Comparison of ENCODE assay signal across 17 cellular contexts in genomic region chr7:141430426-141431142, GRCh38.
DNase-seq lines count a peak whose midpoint lies in the region; ATAC-seq and TF ChIP-seq lines count a peak whose summit lies in the region.
"Had no signal": no experiment of that assay in that cellular context is flagged by ENCODE, and none has a peak within 500 bp of the region (broad histone marks: within the 10 kb centered on the region; RNA-seq: fewer than 3 reads in every experiment).

No MANE protein-coding gene starts in this region.

- no peaks in the 10 kb centered on the region for H3K9me2 ChIP-seq in OCI-LY7 (ENCODE audit: insufficient read depth, low read length)

- ATAC-seq in left colon: no peak
- ATAC-seq: upper lobe of right lung had no signal

- no peaks in the 10 kb centered on the region for H3K4me1 ChIP-seq in OCI-LY7 (ENCODE audit: insufficient read depth, low read length, poor library complexity, severe bottlenecking)
- H3K4me1 ChIP-seq: breast epithelium, upper lobe of right lung had no signal

- H3K36me3 ChIP-seq in OCI-LY7 (ENCODE audit: insufficient read depth, low read length): no peaks in the 10 kb centered on the region
- H3K36me3 ChIP-seq: breast epithelium, upper lobe of right lung had no signal

- CTCF ChIA-PET in OCI-LY7 (lab: Charles Lee; ENCODE audit: unreplicated experiment): no interaction called here

- DNase-seq in DMS153 treated with DMSO at 0.1 percent for 48 hours (lab: John Stamatoyannopoulos, UW; ENCODE audit: unreplicated experiment) (peak; percentile 67), NCI-H1092 (lab: John Stamatoyannopoulos, UW) (peak; percentile 38), RPMI8226 (peak; percentile 35), iPS DF 4.7 (ENCODE audit: extremely low read depth, low spot score) (peak; percentile 69), amniotic stem cell (lab: John Stamatoyannopoulos, UW) (no peak), left colon (no peak), NCI-H2171 treated with DMSO at 0.1 percent for 48 hours (lab: John Stamatoyannopoulos, UW) (no peak), OCI-LY7 (ENCODE audit: low spot score) (no peak)
- DNase-seq: activated naive CD4-positive, alpha-beta T cell treated with anti-CD3 and anti-CD28 coated beads for 36 hours; Calu3; effector memory CD4-positive, alpha-beta T cell; midbrain; MM.1S; occipital lobe; T-helper 1 cell; upper lobe of right lung had no signal

- POLR2A ChIA-PET in OCI-LY7 (lab: Charles Lee): interaction anchor here (0.5 to 1.6 kb wide), 2 partner anchors 12 to 68 kb away, joined by 3 to 5 read pairs; no protein-coding TSS in a partner anchor

- H3K4me3 ChIP-seq in OCI-LY7 (ENCODE audit: low read depth, low read length, poor library complexity, severe bottlenecking): no peak overlapping the region
- H3K4me3 ChIP-seq: breast epithelium, upper lobe of right lung had no signal

- H4K20me1 ChIP-seq in OCI-LY7 (ENCODE audit: insufficient read depth, low read length): no peaks in the 10 kb centered on the region

- TF ChIP-seq CTCF in OCI-LY7 (conservative IDR thresholded peaks at IDR 0.05; ENCODE audit: low read length): no peak

- no peak overlapping the region for H3K27ac ChIP-seq in OCI-LY7 (ENCODE audit: low read depth, low read length, poor library complexity, severe bottlenecking)
- H3K27ac ChIP-seq: breast epithelium, upper lobe of right lung had no signal

- no TSS peak for BruUV-seq in OCI-LY7 (replicated peaks; lab: Mats Ljungman, UMichigan)

- intact Hi-C loops in left colon (cut with DNase I, micrococcal nuclease): no loop called here
- intact Hi-C loops in OCI-LY7 (cut with micrococcal nuclease; ENCODE audit: unreplicated experiment): no loop called here

- no peak overlapping the region for H2AFZ ChIP-seq in OCI-LY7 (ENCODE audit: low read length)

- no peaks in the 10 kb centered on the region for H3K79me2 ChIP-seq in OCI-LY7 (ENCODE audit: insufficient read depth, low read depth, low read length)

- H3K9me3 ChIP-seq in OCI-LY7 (ENCODE audit: low read length): 0 out of 2 replicates have a peak, but pooled peaks cover 5% of the 10 kb centered on the region
- H3K9me3 ChIP-seq: upper lobe of right lung had no signal

- no peak overlapping the region for H3K4me2 ChIP-seq in OCI-LY7 (ENCODE audit: low read length)

Comparison
In these comparisons a context has a peak if more than half of its experiments do, and no peak if none do; other contexts are left out.
1. DNase-seq: peak in DMS153 treated with DMSO at 0.1 percent for 48 hours (single experiment), NCI-H1092 (single experiment), RPMI8226 (single experiment) and iPS DF 4.7 (single experiment); none in amniotic stem cell (single experiment), left colon (0 of 2), NCI-H2171 treated with DMSO at 0.1 percent for 48 hours (single experiment) and OCI-LY7 (single experiment).